Comparison of ENCODE assay signal across 14 cellular contexts in genomic region chr3:39542588-39542988, GRCh38.
"Had no signal": no experiment of that assay in that cellular context is flagged by ENCODE, and none has a peak within 500 bp of the region (broad histone marks: within the 10 kb centered on the region; RNA-seq: fewer than 3 reads in every experiment).

No MANE protein-coding gene starts in this region.

- H3K36me3 Mint-ChIP-seq: brain; naive thymus-derived CD8-positive, alpha-beta T cell had no signal

- DNase-seq: activated naive CD4-positive, alpha-beta T cell treated with anti-CD3 and anti-CD28 coated beads, Interleukin-2, amount 50 U/mL, for 16 hours; amniotic stem cell; effector memory CD8-positive, alpha-beta T cell; islet precursor cell; mammary epithelial cell; mucosa of descending colon; naive thymus-derived CD8-positive, alpha-beta T cell; sigmoid colon; stimulated activated CD4-positive, alpha-beta T cell treated with anti-CD3 and anti-CD28 coated beads, Interleukin-2, amount 100 ng/mL, for 48 hours; stomach had no signal

- ATAC-seq: effector memory CD8-positive, alpha-beta T cell; gastroesophageal sphincter; mucosa of descending colon; naive thymus-derived CD8-positive, alpha-beta T cell had no signal

- H3K4me1 Mint-ChIP-seq: brain; naive thymus-derived CD8-positive, alpha-beta T cell had no signal

- H3K27me3 Mint-ChIP-seq: dendritic cell treated with granulocyte-macrophage colony-stimulating factor and Interleukin-4, amounts not matched to agents 40 ng/mL and 50 ng/mL, for 4 days had no signal

- H3K36me3 ChIP-seq: gastroesophageal sphincter, sigmoid colon, stomach, thoracic aorta had no signal

- H3K27ac Mint-ChIP-seq: dendritic cell treated with granulocyte-macrophage colony-stimulating factor and Interleukin-4, amounts not matched to agents 40 ng/mL and 50 ng/mL, for 4 days; naive thymus-derived CD8-positive, alpha-beta T cell had no signal

- H3K27ac ChIP-seq: gastroesophageal sphincter, sigmoid colon, stomach, thoracic aorta had no signal

- H3K9me3 ChIP-seq: gastroesophageal sphincter, mucosa of descending colon, sigmoid colon, stomach, thoracic aorta had no signal

- H3K27me3 ChIP-seq: gastroesophageal sphincter, sigmoid colon, stomach had no signal

- H3K4me3 Mint-ChIP-seq: dendritic cell treated with granulocyte-macrophage colony-stimulating factor and Interleukin-4, amounts not matched to agents 40 ng/mL and 50 ng/mL, for 4 days; naive thymus-derived CD8-positive, alpha-beta T cell had no signal

- H3K9me3 Mint-ChIP-seq: brain; dendritic cell treated with granulocyte-macrophage colony-stimulating factor and Interleukin-4, amounts not matched to agents 40 ng/mL and 50 ng/mL, for 4 days; effector memory CD8-positive, alpha-beta T cell had no signal

- H3K4me3 ChIP-seq: gastroesophageal sphincter, mucosa of descending colon, sigmoid colon, stomach had no signal

- H3K4me1 ChIP-seq: gastroesophageal sphincter, sigmoid colon, stomach had no signal
